Comparison of ENCODE assay signal across 8 cellular contexts in genomic region chr12:110403146-110403974, GRCh38. TPM values are rescaled to one million over a fixed set of nuclear protein-coding genes. Genes with fewer than 3 reads are reported as not detected.
A peak's percentile ranks its signal among the peaks of the same experiment; 100 is the strongest.
DNase-seq lines count a peak whose midpoint lies in the region; ATAC-seq and TF ChIP-seq lines count a peak whose summit lies in the region.

ANAPC7 (minus strand) TSS chr12:110403708; CDS start chr12:110403627, 81 bp downstream.

- TF ChIP-seq CTCF in DND-41 (IDR thresholded peaks at IDR 0.05; ENCODE audit: borderline replicate concordance, extremely low read depth, low read length, poor library complexity, severe bottlenecking) (peak; percentile 33), HCT116 (IDR thresholded peaks at IDR 0.05 in 2 of 3, conservative IDR thresholded peaks at IDR 0.05 in 1 of 3; ENCODE audit: borderline replicate concordance in 1 of 3, insufficient read depth in 1 of 3, low read depth in 2 of 3, low read length in 2 of 3) (no peak), SK-N-SH (IDR thresholded peaks at IDR 0.05) (no peak)

- H3K4me1 ChIP-seq in DND-41 (ENCODE audit: insufficient read depth, low read length): peaks cover 37% of the 10 kb centered on the region
- peaks cover 6 to 19% of the 10 kb centered on the region in 2 experiments for H3K4me1 ChIP-seq in HCT116 (ENCODE audit: control insufficient read depth in 1 of 2, insufficient read depth in 2 of 2, low read length in 2 of 2)
- H3K4me1 ChIP-seq in SK-N-SH (ENCODE audit: control insufficient read depth in 1 of 2, insufficient read depth in 2 of 2, low read depth in 1 of 2, low read length in 1 of 2): peaks cover 0 to 5% of the 10 kb centered on the region in 2 experiments; a peak in 2 of 4 replicates

- DNase-seq in DND-41: peak; percentile 90
- DNase-seq in HCT116 (ENCODE audit: low read depth, low spot score): peak; percentile 83
- DNase-seq in NCI-H1092 (lab: John Stamatoyannopoulos, UW): peak; percentile 76
- DNase-seq in SK-N-SH: peak; percentile 95
- peak; percentile 85 for DNase-seq in activated naive CD4-positive, alpha-beta T cell treated with anti-CD3 and anti-CD28 coated beads, Interleukin-2, amount 50 U/mL, for 16 hours
- DNase-seq in globus pallidus (ENCODE audit: low spot score): peak; percentile 86
- peak; percentile 33 to 95 (median 83) for DNase-seq in nucleus accumbens (lab: John Stamatoyannopoulos, UW)
- DNase-seq in superior temporal gyrus (ENCODE audit: extremely low spot score): peak; percentile 93

- POLR2A ChIA-PET in HCT116 (lab: Charles Lee) (no interaction called here), SK-N-SH (lab: Yijun Ruan, JAX) (no interaction called here)

- H3K27me3 ChIP-seq in DND-41 (ENCODE audit: insufficient read depth, low read length, poor library complexity): no peaks in the 10 kb centered on the region
- H3K27me3 ChIP-seq in HCT116 (ENCODE audit: insufficient read depth, low read length): no peaks in the 10 kb centered on the region
- no peaks in the 10 kb centered on the region for H3K27me3 ChIP-seq in SK-N-SH (ENCODE audit: insufficient read depth)

- ATAC-seq in DND-41 (ENCODE audit: insufficient read depth, low read depth) (peak; percentile 87), HCT116 (peak; percentile 86)

- peak within 1 kb of the TSS; percentile 100 for H2AFZ ChIP-seq in DND-41 (ENCODE audit: low read depth, low read length)
- H2AFZ ChIP-seq in HCT116 (ENCODE audit: low read depth, low read length, poor library complexity, severe bottlenecking): peak within 1 kb of the TSS; percentile 100
- peak within 1 kb of the TSS; percentile 100 for H2AFZ ChIP-seq in SK-N-SH (ENCODE audit: low read depth)

- RAD21 ChIA-PET in HCT116 (lab: Charles Lee; ENCODE audit: low non-redundant PET in 1 of 2, low total read pairs in 2 of 2, uncharacterized antibody in 2 of 2, unreplicated experiment in 2 of 2): no interaction called here

- no peaks in the 10 kb centered on the region for H3K9me3 ChIP-seq in DND-41 (ENCODE audit: insufficient read depth, low read length, severe bottlenecking)
- no peaks in the 10 kb centered on the region for H3K9me3 ChIP-seq in HCT116 (ENCODE audit: control insufficient read depth in 1 of 2, insufficient read depth in 1 of 2, low read depth in 1 of 2, low read length in 2 of 2)
- H3K9me3 ChIP-seq in SK-N-SH: no peaks in the 10 kb centered on the region

- H3K36me3 ChIP-seq in DND-41 (ENCODE audit: insufficient read depth, low read length): peaks cover 32% of the 10 kb centered on the region
- peaks cover 6 to 10% of the 10 kb centered on the region in 2 experiments; a peak in 3 of 4 replicates for H3K36me3 ChIP-seq in HCT116 (ENCODE audit: control insufficient read depth in 1 of 2, insufficient read depth in 2 of 2, low read length in 2 of 2)
- peaks cover 7 to 21% of the 10 kb centered on the region in 2 experiments for H3K36me3 ChIP-seq in SK-N-SH (replicated peaks in 1 of 2; ENCODE audit: control insufficient read depth in 1 of 2, insufficient read depth in 2 of 2, low read length in 1 of 2)

- peaks cover 5% of the 10 kb centered on the region for H3F3A ChIP-seq in SK-N-SH (replicated peaks; ENCODE audit: insufficient read depth)

- BruUV-seq in HCT116 (replicated peaks; lab: Mats Ljungman, UMichigan): TSS peak; percentile 81

- peak within 1 kb of the TSS; percentile 88 to 89 for H3K4me3 ChIP-seq in DND-41 (ENCODE audit: low read depth in 1 of 2, low read length in 2 of 2)
- peak within 1 kb of the TSS; percentile 84 to 99 for H3K4me3 ChIP-seq in HCT116 (replicated peaks in 1 of 2; ENCODE audit: low read depth in 1 of 2, low read length in 2 of 2)
- peak within 1 kb of the TSS; percentile 81 to 99 for H3K4me3 ChIP-seq in SK-N-SH (ENCODE audit: low read depth in 2 of 2, low read length in 1 of 2)

- TF ChIP-seq POLR2A in HCT116 (IDR thresholded peaks at IDR 0.05; ENCODE audit: borderline replicate concordance, extremely low read depth, insufficient read depth, insufficient read length): peak; percentile 32

- TF ChIP-seq RAD21 in HCT116 (IDR thresholded peaks at IDR 0.05; ENCODE audit: low read depth) (no peak), SK-N-SH (IDR thresholded peaks at IDR 0.05; ENCODE audit: low read length) (0 out of 2 replicates have a peak, but pooled peaks have one; percentile 6)

- H3K9ac ChIP-seq in DND-41 (ENCODE audit: low read depth, low read length): peak within 1 kb of the TSS; percentile 84
- H3K9ac ChIP-seq in HCT116 (ENCODE audit: low read length): peak within 1 kb of the TSS; percentile 98
- peak within 1 kb of the TSS; percentile 90 for H3K9ac ChIP-seq in SK-N-SH

- H3K9me2 ChIP-seq in HCT116 (ENCODE audit: insufficient read depth): no peaks in the 10 kb centered on the region
- no peaks in the 10 kb centered on the region for H3K9me2 ChIP-seq in SK-N-SH

- H4K20me1 ChIP-seq in DND-41 (ENCODE audit: insufficient read depth, low read length) (peaks cover 7% of the 10 kb centered on the region; the same call in 1 of the 2 replicates), HCT116 (ENCODE audit: insufficient read depth) (no peaks in the 10 kb centered on the region), SK-N-SH (ENCODE audit: insufficient read depth) (no peaks in the 10 kb centered on the region)

- H3K79me2 ChIP-seq in DND-41 (ENCODE audit: insufficient read depth, low read length) (peaks cover 52% of the 10 kb centered on the region), HCT116 (ENCODE audit: insufficient read depth, low read length) (peaks cover 54% of the 10 kb centered on the region), SK-N-SH (ENCODE audit: insufficient read depth) (peaks cover 51% of the 10 kb centered on the region)

- 1% methylated on average over 46 of the region's 62 CpGs for WGBS in SK-N-SH (ENCODE audit: low lambda C conversion rate)

- intact Hi-C loops in HCT116 (cut with micrococcal nuclease): no loop called here

- CTCF ChIA-PET in HCT116 (lab: Charles Lee): no interaction called here
- CTCF ChIA-PET in SK-N-SH (lab: Yijun Ruan, JAX): interaction anchor here (0.7 to 1.8 kb wide), 3 partner anchors 28 to 552 kb away, joined by 3 to 7 read pairs (median 4); partner anchors contain the start of genes FAM216A and GPN3

- peak within 1 kb of the TSS; percentile 99 for H3K27ac ChIP-seq in DND-41 (ENCODE audit: low read length)
- peak within 1 kb of the TSS; percentile 74 for H3K27ac ChIP-seq in HCT116 (ENCODE audit: low read depth, low read length)
- H3K27ac ChIP-seq in SK-N-SH (ENCODE audit: low read depth in 2 of 2, low read length in 1 of 2): peak within 1 kb of the TSS; percentile 95 to 98

- no peak for TF ChIP-seq EP300 in SK-N-SH (IDR thresholded peaks at IDR 0.05; ENCODE audit: borderline replicate concordance in 1 of 2, low read depth in 1 of 2, low read length in 1 of 2)

- H3K4me2 ChIP-seq in DND-41 (ENCODE audit: insufficient read depth, low read length) (peak within 1 kb of the TSS; percentile 88), HCT116 (ENCODE audit: low read length) (peak within 1 kb of the TSS; percentile 75), SK-N-SH (peak within 1 kb of the TSS; percentile 75)

TF ChIP-seq in HCT116, 20 proteins besides CTCF, POLR2A, EP300 and RAD21 (continues in another document):
- peak; percentile 39; the same call in 1 of the 2 replicates for TF ChIP-seq SP1 (IDR thresholded peaks at IDR 0.05; ENCODE audit: low read depth)
- no peak for TF ChIP-seq ZBTB33 (IDR thresholded peaks at IDR 0.05; ENCODE audit: extremely low read depth, insufficient replicate concordance, low read length)
- TF ChIP-seq ZNF274 (IDR thresholded peaks at IDR 0.05; ENCODE audit: low read depth, low read length): no peak

TF ChIP-seq in SK-N-SH, 30 proteins besides CTCF, POLR2A, EP300 and RAD21 (continues in another document):
- TF ChIP-seq REST (IDR thresholded peaks at IDR 0.05; ENCODE audit: low read depth, low read length): peak; percentile 33; the same call in 1 of the 2 replicates
- TF ChIP-seq USF1 (IDR thresholded peaks at IDR 0.05; ENCODE audit: borderline replicate concordance, low read depth): peak; percentile 32; the same call in 1 of the 2 replicates
- TF ChIP-seq NRF1 (IDR thresholded peaks at IDR 0.05; ENCODE audit: low read depth, low read length): no peak
- peak; percentile 92; the same call in 1 of the 2 replicates for TF ChIP-seq SIN3A (IDR thresholded peaks at IDR 0.05; ENCODE audit: borderline replicate concordance, low read depth, low read length)
- peak; percentile 81 for TF ChIP-seq POLR2AphosphoS5 (IDR thresholded peaks at IDR 0.05; ENCODE audit: low read depth, low read length)
- TF ChIP-seq MXI1 (IDR thresholded peaks at IDR 0.05; ENCODE audit: low read depth, low read length): peak; percentile 99

RNA-seq across cellular contexts. Expression of gene ANAPC7, which starts in this region (rescaled TPM):
- total RNA-seq in HCT116 (2021; ENCODE audit: unreplicated experiment): 55.9 TPM
- polyA plus RNA-seq in HCT116 (2012): 25.3 and 33.6 TPM in 2 replicates
- polyA plus RNA-seq in SK-N-SH (2012; rRNA removed): 58.9 and 72.0 TPM in 2 replicates
- polyA plus RNA-seq in SK-N-SH (2012; cell fraction: cytosol; rRNA removed): 50.4 and 54.0 TPM in 2 replicates
- 128 and 180 TPM in 2 replicates for polyA plus RNA-seq in SK-N-SH (2012; cell fraction: nucleus; rRNA removed)

Comparison
In these comparisons a context has a peak if more than half of its experiments do, and no peak if none do; other contexts are left out.
1. Peak in every context shown above with its lines: DNase-seq, ATAC-seq, H3K4me3 ChIP-seq and H3K27ac ChIP-seq.